9 cellular contexts compared by ENCODE assay signal in genomic region chr14:21917699-21918436, GRCh38.
DNase-seq lines count a peak whose midpoint lies in the region; FAIRE-seq and TF ChIP-seq lines count a peak whose summit lies in the region.
"Had no signal": no experiment of that assay in that cellular context is flagged by ENCODE, and none has a peak within 500 bp of the region (broad histone marks: within the 10 kb centered on the region; RNA-seq: fewer than 3 reads in every experiment).

No MANE protein-coding gene starts in this region.

- H3K9me3 Mint-ChIP-seq in activated T-cell treated with anti-CD3 and anti-CD28 coated beads, Interleukin-2, amount 50 U/mL, for 24 hours, result no peaks in the 10 kb centered on the region
- no peaks in the 10 kb centered on the region for H3K9me3 Mint-ChIP-seq in mesothelial cell of epicardium

- no peaks in the 10 kb centered on the region for H3K36me3 ChIP-seq in fibroblast of lung (ENCODE audit: control insufficient read depth, insufficient read depth, low read length)
- no peaks in the 10 kb centered on the region for H3K36me3 ChIP-seq in neuronal stem cell (replicated peaks in 1 of 2; ENCODE audit: control insufficient read depth in 2 of 2, insufficient read depth in 2 of 2, low read length in 2 of 2)

- H3K4me3 ChIP-seq in fibroblast of lung (replicated peaks in 1 of 4; ENCODE audit: control extremely low read depth in 1 of 4, insufficient read depth in 1 of 4, low read depth in 3 of 4, low read length in 4 of 4), result peak overlapping the region in 1 of 4 experiments; percentile 20
- no peak overlapping the region for H3K4me3 ChIP-seq in neuronal stem cell (ENCODE audit: low read length in 2 of 2)

- no peak overlapping the region for H4K91ac ChIP-seq in neuronal stem cell (ENCODE audit: low read depth, low read length, poor library complexity)

- DNase-seq in Daoy (ENCODE audit: low read depth) (peak; percentile 66), H54 (ENCODE audit: insufficient read length, low spot score) (no peak), NCI-H69 (lab: John Stamatoyannopoulos, UW) (peak; percentile 46), fibroblast of lung (ENCODE audit: low read depth in 2 of 2) (peak; percentile 21 to 58), neuronal stem cell (ENCODE audit: low spot score) (peak; percentile 33), NCI-H187 treated with DMSO at 0.1 percent for 48 hours (lab: John Stamatoyannopoulos, UW) (no peak), mesothelial cell of epicardium (ENCODE audit: low spot score in 2 of 2, unreplicated experiment in 2 of 2) (no peak)
- no peak for DNase-seq in activated T-cell treated with anti-CD3 and anti-CD28 coated beads, Interleukin-2, amount 50 U/mL, for 24 hours

- no peak overlapping the region for H3K23ac ChIP-seq in neuronal stem cell (ENCODE audit: low read depth, low read length, poor library complexity)

- no peak for TF ChIP-seq POLR2A in H54 (IDR thresholded peaks at IDR 0.05; ENCODE audit: low read depth, low read length)

- no peak overlapping the region for H3K4ac ChIP-seq in neuronal stem cell (ENCODE audit: low read length)

- no peaks in the 10 kb centered on the region for H3K79me2 ChIP-seq in fibroblast of lung (ENCODE audit: control insufficient read depth, insufficient read depth, low read length)

- no peaks in the 10 kb centered on the region for H3K36me3 Mint-ChIP-seq in activated T-cell treated with anti-CD3 and anti-CD28 coated beads, Interleukin-2, amount 50 U/mL, for 24 hours (ENCODE audit: low read depth)
- no peaks in the 10 kb centered on the region for H3K36me3 Mint-ChIP-seq in mesothelial cell of epicardium

- no peaks in the 10 kb centered on the region for H3K27me3 ChIP-seq in fibroblast of lung (ENCODE audit: control insufficient read depth, insufficient read depth, low read length)
- H3K27me3 ChIP-seq in neuronal stem cell (ENCODE audit: control insufficient read depth in 3 of 3, insufficient read depth in 3 of 3, low read depth in 1 of 3, low read length in 3 of 3), result no peaks in the 10 kb centered on the region

- no peak overlapping the region for H3K27ac ChIP-seq in fibroblast of lung (ENCODE audit: insufficient read depth, low read length)
- no peak overlapping the region for H3K27ac ChIP-seq in neuronal stem cell (replicated peaks; ENCODE audit: low read length)

- H2AFZ ChIP-seq in fibroblast of lung (ENCODE audit: low read length) (peak overlapping the region; percentile 57), neuronal stem cell (ENCODE audit: low read length) (no peak overlapping the region)

- H3K4me3 Mint-ChIP-seq in activated T-cell treated with anti-CD3 and anti-CD28 coated beads, Interleukin-2, amount 50 U/mL, for 24 hours, result peak overlapping the region; percentile 70
- no peak overlapping the region for H3K4me3 Mint-ChIP-seq in mesothelial cell of epicardium

- H3K4me2 ChIP-seq in fibroblast of lung (ENCODE audit: extremely low read depth, insufficient read depth, low read length) (peak overlapping the region; percentile 64), neuronal stem cell (ENCODE audit: insufficient read depth, low read length, poor library complexity, severe bottlenecking) (no peak overlapping the region)

- H3K9ac ChIP-seq in fibroblast of lung (ENCODE audit: insufficient read depth, low read length), result no peak overlapping the region
- no peak overlapping the region for H3K9ac ChIP-seq in neuronal stem cell (ENCODE audit: low read depth, low read length, poor library complexity)

- no peaks in the 10 kb centered on the region for H4K20me1 ChIP-seq in fibroblast of lung (ENCODE audit: control insufficient read depth, extremely low read depth, insufficient read depth, low read length)

- no peak overlapping the region for H3K14ac ChIP-seq in neuronal stem cell (ENCODE audit: low read length)

- H2BK12ac ChIP-seq in neuronal stem cell (ENCODE audit: low read length), result no peak overlapping the region

- H3K9me3 ChIP-seq in fibroblast of lung (ENCODE audit: control insufficient read depth, insufficient read depth, low read depth, low read length) (no peaks in the 10 kb centered on the region), neuronal stem cell (replicated peaks in 1 of 2; ENCODE audit: control insufficient read depth in 2 of 2, insufficient read depth in 1 of 2, low read depth in 1 of 2, low read length in 2 of 2) (peaks cover 0 to 2% of the 10 kb centered on the region in 2 donors)

- H3K18ac ChIP-seq in neuronal stem cell (ENCODE audit: low read length), result no peak overlapping the region

- no peaks in the 10 kb centered on the region for H3K4me1 ChIP-seq in fibroblast of lung (ENCODE audit: control insufficient read depth, extremely low read depth, insufficient read depth, low read length)
- no peaks in the 10 kb centered on the region for H3K4me1 ChIP-seq in neuronal stem cell (ENCODE audit: control insufficient read depth in 2 of 2, insufficient read depth in 1 of 2, low read depth in 1 of 2, low read length in 2 of 2)

- peak; percentile 75 for FAIRE-seq in H54 (lab: Jason Lieb, UNC)
- FAIRE-seq: colon had no signal

- H2AK5ac ChIP-seq in neuronal stem cell (ENCODE audit: low read depth, low read length), result no peak overlapping the region

- no CpG with 5 or more reads among the region's 4 CpGs for WGBS in neuronal stem cell (ENCODE audit: extremely low coverage in 2 of 2, insufficient read length in 2 of 2, insufficient replicate concordance in 1 of 2), 2 donors

- H4K8ac ChIP-seq in neuronal stem cell (ENCODE audit: low read depth, low read length), result no peak overlapping the region

- H2BK120ac ChIP-seq in neuronal stem cell (ENCODE audit: low read depth, low read length), result no peak overlapping the region

- H2BK5ac ChIP-seq in neuronal stem cell (ENCODE audit: low read length), result no peak overlapping the region

- no peaks in the 10 kb centered on the region for H3K79me1 ChIP-seq in neuronal stem cell (ENCODE audit: low read depth, low read length)

- H3K27me3 Mint-ChIP-seq in activated T-cell treated with anti-CD3 and anti-CD28 coated beads, Interleukin-2, amount 50 U/mL, for 24 hours, result no peaks in the 10 kb centered on the region
- peaks cover 41% of the 10 kb centered on the region for H3K27me3 Mint-ChIP-seq in mesothelial cell of epicardium (ENCODE audit: low read depth)

- TF ChIP-seq CTCF in fibroblast of lung (conservative IDR thresholded peaks at IDR 0.05 in 1 of 2, IDR thresholded peaks at IDR 0.05 in 1 of 2; ENCODE audit: low read depth in 1 of 2, low read length in 2 of 2), result peak; percentile 73 to 84
- TF ChIP-seq CTCF in mesothelial cell of epicardium (IDR thresholded peaks at IDR 0.05; ENCODE audit: unreplicated experiment), result no peak

- peak overlapping the region; percentile 72 for H3K27ac Mint-ChIP-seq in activated T-cell treated with anti-CD3 and anti-CD28 coated beads, Interleukin-2, amount 50 U/mL, for 24 hours
- no peak overlapping the region for H3K27ac Mint-ChIP-seq in mesothelial cell of epicardium

- no peak overlapping the region for H2BK15ac ChIP-seq in neuronal stem cell (ENCODE audit: low read length)

- H3K4me1 Mint-ChIP-seq in activated T-cell treated with anti-CD3 and anti-CD28 coated beads, Interleukin-2, amount 50 U/mL, for 24 hours (ENCODE audit: low read depth), result peaks cover 73% of the 10 kb centered on the region
- H3K4me1 Mint-ChIP-seq in mesothelial cell of epicardium, result no peaks in the 10 kb centered on the region

Comparison
In these comparisons a context has a peak if more than half of its experiments do, and no peak if none do; other contexts are left out.
1. DNase-seq: peak in Daoy (single experiment), NCI-H69 (single experiment), fibroblast of lung (2 of 2) and neuronal stem cell (single experiment); none in H54 (single experiment), activated T-cell treated with anti-CD3 and anti-CD28 coated beads, Interleukin-2, amount 50 U/mL, for 24 hours (single experiment), NCI-H187 treated with DMSO at 0.1 percent for 48 hours (single experiment) and mesothelial cell of epicardium (0 of 2).